ENCODE assay signal across 26 cellular contexts in genomic region chr16:82470506-82471196, GRCh38.
A peak's percentile ranks its signal among the peaks of the same experiment; 100 is the strongest.
DNase-seq lines count a peak whose midpoint lies in the region; ATAC-seq, FAIRE-seq and TF ChIP-seq lines count a peak whose summit lies in the region.
"Had no signal": no experiment of that assay in that cellular context is flagged by ENCODE, and none has a peak within 500 bp of the region (broad histone marks: within the 10 kb centered on the region; RNA-seq: fewer than 3 reads in every experiment).

No MANE protein-coding gene starts in this region.

- CTCF ChIA-PET in HepG2 (lab: Yijun Ruan, JAX; ENCODE audit: low intra/inter-chr PET ratio, low total read pairs): no interaction called here

- POLR2A ChIA-PET in HepG2 (lab: Yijun Ruan, JAX): no interaction called here

- H3K9me3 ChIP-seq in HepG2 (ENCODE audit: low read length): no peaks in the 10 kb centered on the region
- H3K9me3 ChIP-seq in transverse colon: no peaks in the 10 kb centered on the region
- H3K9me3 ChIP-seq in tibial nerve: peaks cover 0 to 7% (median 0%) of the 10 kb centered on the region in 4 donors
- H3K9me3 ChIP-seq: prostate gland, upper lobe of right lung had no signal

- DNase-seq in NCI-H1417 (lab: John Stamatoyannopoulos, UW) (peak in 2 of 3 experiments; percentile 36 to 55), NCI-H1417 treated with DMSO at 0.1 percent for 48 hours (lab: John Stamatoyannopoulos, UW) (no peak), astrocyte of the hippocampus (ENCODE audit: low read depth, low spot score) (peak; percentile 33), HepG2 (ENCODE audit: low spot score) (peak; percentile 27), transverse colon (peak; percentile 19), tibial nerve (ENCODE audit: low spot score in 2 of 2) (no peak), posterior cingulate gyrus (no peak), mesenteric fat pad (ENCODE audit: low spot score) (no peak)
- DNase-seq: activated B cell treated with CpG ODN at 0.5 μM for 24 hours; activated CD4-positive, alpha-beta memory T cell treated with anti-CD3 and anti-CD28 coated beads for 36 hours; activated gamma-delta T cell; AML-193; EL; MM.1S; NCI-H2227 treated with DMSO at 0.1 percent for 48 hours; spleen; stimulated activated CD4-positive, alpha-beta T cell treated with anti-CD3 and anti-CD28 coated beads, Interleukin-4, amount 100 ng/mL, for 4 hours; upper lobe of right lung had no signal

- FAIRE-seq in HepG2 (lab: Jason Lieb, UNC): peak; percentile 18
- FAIRE-seq: bronchial epithelial cell, endothelial cell of umbilical vein, K562, RCC 7860 had no signal

- H4K20me1 ChIP-seq in HepG2 (ENCODE audit: insufficient read depth, low read length): no peaks in the 10 kb centered on the region

- no peak overlapping the region for H3K9ac ChIP-seq in HepG2 (ENCODE audit: insufficient read depth, low read depth, low read length)

- peak; percentile 64 for ATAC-seq in HepG2
- ATAC-seq: K562; natural killer cell treated with Interleukin-12 subunit alpha and Interleukin-12 subunit beta and Interleukin-15 and Interleukin-18, amount 100 ng/mL, for 72 hours; upper lobe of right lung had no signal

- H3K36me3 ChIP-seq in HepG2 (replicated peaks in 1 of 2; ENCODE audit: control insufficient read depth in 1 of 2, insufficient read depth in 2 of 2, low read length in 2 of 2) (no peaks in the 10 kb centered on the region), transverse colon (no peaks in the 10 kb centered on the region), tibial nerve (no peaks in the 10 kb centered on the region)
- H3K36me3 ChIP-seq: prostate gland, spleen, upper lobe of right lung had no signal

- no peak for TF ChIP-seq RAD21 in HepG2 (CRISPR knock-in tag; IDR thresholded peaks at IDR 0.05)

- no peak for TF ChIP-seq EP300 in HepG2 (IDR thresholded peaks at IDR 0.05; ENCODE audit: low read depth in 2 of 2, low read length in 2 of 2)
- TF ChIP-seq EP300 in HepG2 (CRISPR knock-in tag; IDR thresholded peaks at IDR 0.05; ENCODE audit: borderline replicate concordance): no peak
- no peak for TF ChIP-seq EP300 in transverse colon (IDR thresholded peaks at IDR 0.05; ENCODE audit: low read depth)
- TF ChIP-seq EP300 in tibial nerve (IDR thresholded peaks at IDR 0.05): no peak

- H3K4me3 ChIP-seq in HepG2 (replicated peaks in 1 of 3; ENCODE audit: insufficient read depth in 1 of 3, low read depth in 2 of 3, low read length in 3 of 3) (no peak overlapping the region; a peak in 1 of 6 replicates), transverse colon (no peak overlapping the region), tibial nerve (no peak overlapping the region)
- H3K4me3 ChIP-seq: K562, prostate gland, SK-N-MC, spleen, upper lobe of right lung had no signal

- no peak overlapping the region for H3K4me2 ChIP-seq in HepG2 (ENCODE audit: low read depth, low read length)

- peaks cover 13% of the 10 kb centered on the region for H3K4me1 ChIP-seq in HepG2 (ENCODE audit: insufficient read depth, low read length)
- H3K4me1 ChIP-seq in transverse colon: no peaks in the 10 kb centered on the region
- no peaks in the 10 kb centered on the region for H3K4me1 ChIP-seq in tibial nerve
- H3K4me1 ChIP-seq: prostate gland, spleen, upper lobe of right lung had no signal

- in situ Hi-C loops in HepG2 (cut with HindIII; ENCODE audit: extremely low pct_ligation_motif_present, low pct_unique_long_range_greater_than_20kb) (loop anchor here (25.0 kb wide), 1 partner anchor 208 kb away; no protein-coding TSS in a partner anchor), transverse colon (cut with MboI; ENCODE audit: low pct_ligation_motif_present in 1 of 4, low pct_unique_long_range_greater_than_20kb in 1 of 4, low sequenced_read_pairs in 3 of 4) (no loop called here)

- H3K27me3 ChIP-seq in HepG2 (ENCODE audit: control insufficient read depth in 1 of 2, insufficient read depth in 2 of 2, low read length in 2 of 2) (no peaks in the 10 kb centered on the region; a peak in 2 of 5 replicates), transverse colon (no peaks in the 10 kb centered on the region), tibial nerve (no peaks in the 10 kb centered on the region)
- H3K27me3 ChIP-seq: upper lobe of right lung had no signal

- H2AFZ ChIP-seq in HepG2 (ENCODE audit: low read length): no peak overlapping the region

- no peaks in the 10 kb centered on the region for H3K79me2 ChIP-seq in HepG2 (ENCODE audit: insufficient read depth, low read length)

- no peak for TF ChIP-seq CTCF in HepG2 (CRISPR knock-in tag; IDR thresholded peaks at IDR 0.05)
- TF ChIP-seq CTCF in transverse colon (IDR thresholded peaks at IDR 0.05): no peak
- TF ChIP-seq CTCF in tibial nerve (IDR thresholded peaks at IDR 0.05): no peak

- WGBS in HepG2 (ENCODE audit: low lambda C conversion rate): 29% methylated on average over 11 of the region's 11 CpGs
- 37 to 51% methylated on average over 4 to 11 of the region's 11 CpGs for WGBS in transverse colon (ENCODE audit: low coverage in 1 of 2), 2 donors
- 35 to 54% methylated on average over 11 of the region's 11 CpGs for WGBS in tibial nerve, 2 donors

- H3K27ac ChIP-seq in HepG2 (ENCODE audit: extremely low read length, insufficient read depth, low read length) (no peak overlapping the region), transverse colon (no peak overlapping the region), tibial nerve (no peak overlapping the region)
- H3K27ac ChIP-seq: 22Rv1, prostate gland, SK-N-MC, spleen, upper lobe of right lung had no signal

- intact Hi-C loops in HepG2 (cut with micrococcal nuclease; ENCODE audit: unreplicated experiment) (no loop called here), transverse colon (cut with DNase I; ENCODE audit: low total_unique reads) (no loop called here), posterior cingulate gyrus (cut with DNase I) (no loop called here)

- TF ChIP-seq POLR2A in HepG2 (IDR thresholded peaks at IDR 0.05; ENCODE audit: insufficient read depth in 1 of 2, low read depth in 2 of 2, low read length in 2 of 2) (no peak), transverse colon (IDR thresholded peaks at IDR 0.05) (no peak), tibial nerve (IDR thresholded peaks at IDR 0.05) (no peak)

- no TSS peak for BruUV-seq in HepG2 (replicated peaks; lab: Mats Ljungman, UMichigan)

TF ChIP-seq in HepG2, 621 proteins besides CTCF, POLR2A, EP300 and RAD21 (continues in another document):
- TF ChIP-seq, protein P1, sequence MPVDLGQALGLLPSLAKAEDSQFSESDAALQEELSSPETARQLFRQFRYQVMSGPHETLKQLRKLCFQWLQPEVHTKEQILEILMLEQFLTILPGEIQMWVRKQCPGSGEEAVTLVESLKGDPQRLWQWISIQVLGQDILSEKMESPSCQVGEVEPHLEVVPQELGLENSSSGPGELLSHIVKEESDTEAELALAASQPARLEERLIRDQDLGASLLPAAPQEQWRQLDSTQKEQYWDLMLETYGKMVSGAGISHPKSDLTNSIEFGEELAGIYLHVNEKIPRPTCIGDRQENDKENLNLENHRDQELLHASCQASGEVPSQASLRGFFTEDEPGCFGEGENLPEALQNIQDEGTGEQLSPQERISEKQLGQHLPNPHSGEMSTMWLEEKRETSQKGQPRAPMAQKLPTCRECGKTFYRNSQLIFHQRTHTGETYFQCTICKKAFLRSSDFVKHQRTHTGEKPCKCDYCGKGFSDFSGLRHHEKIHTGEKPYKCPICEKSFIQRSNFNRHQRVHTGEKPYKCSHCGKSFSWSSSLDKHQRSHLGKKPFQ (CRISPR knock-in tag; IDR thresholded peaks at IDR 0.05; ENCODE audit: insufficient replicate concordance): no peak
- peak; percentile 89 for TF ChIP-seq BHLHE40 (IDR thresholded peaks at IDR 0.05; ENCODE audit: low read length)
- TF ChIP-seq ZNF780A (CRISPR knock-in tag; IDR thresholded peaks at IDR 0.05): no peak
- no peak for TF ChIP-seq ZNF614 (CRISPR knock-in tag; IDR thresholded peaks at IDR 0.05; ENCODE audit: borderline replicate concordance)
- TF ChIP-seq ZMYM3 (CRISPR knock-in tag; IDR thresholded peaks at IDR 0.05): 0 out of 2 replicates have a peak, but pooled peaks have one; percentile 12
- peak; percentile 69; the same call in 1 of the 2 replicates for TF ChIP-seq SALL1 (CRISPR knock-in tag; IDR thresholded peaks at IDR 0.05)
- TF ChIP-seq ZKSCAN5 (CRISPR knock-in tag; IDR thresholded peaks at IDR 0.05): no peak
- TF ChIP-seq ZNF670 (CRISPR knock-in tag; IDR thresholded peaks at IDR 0.05; ENCODE audit: borderline replicate concordance): no peak
- 0 out of 2 replicates have a peak, but pooled peaks have one; percentile 34 for TF ChIP-seq ZNF441 (CRISPR knock-in tag; IDR thresholded peaks at IDR 0.05; ENCODE audit: borderline replicate concordance)
- TF ChIP-seq, protein P2, sequence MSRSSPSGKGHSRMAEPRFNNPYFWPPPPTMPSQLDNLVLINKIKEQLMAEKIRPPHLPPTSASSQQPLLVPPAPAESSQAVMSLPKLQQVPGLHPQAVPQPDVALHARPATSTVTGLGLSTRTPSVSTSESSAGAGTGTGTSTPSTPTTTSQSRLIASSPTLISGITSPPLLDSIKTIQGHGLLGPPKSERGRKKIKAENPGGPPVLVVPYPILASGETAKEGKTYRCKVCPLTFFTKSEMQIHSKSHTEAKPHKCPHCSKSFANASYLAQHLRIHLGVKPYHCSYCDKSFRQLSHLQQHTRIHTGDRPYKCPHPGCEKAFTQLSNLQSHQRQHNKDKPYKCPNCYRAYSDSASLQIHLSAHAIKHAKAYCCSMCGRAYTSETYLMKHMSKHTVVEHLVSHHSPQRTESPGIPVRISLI (CRISPR knock-in tag; IDR thresholded peaks at IDR 0.05; ENCODE audit: borderline replicate concordance): no peak
- TF ChIP-seq, protein P3, sequence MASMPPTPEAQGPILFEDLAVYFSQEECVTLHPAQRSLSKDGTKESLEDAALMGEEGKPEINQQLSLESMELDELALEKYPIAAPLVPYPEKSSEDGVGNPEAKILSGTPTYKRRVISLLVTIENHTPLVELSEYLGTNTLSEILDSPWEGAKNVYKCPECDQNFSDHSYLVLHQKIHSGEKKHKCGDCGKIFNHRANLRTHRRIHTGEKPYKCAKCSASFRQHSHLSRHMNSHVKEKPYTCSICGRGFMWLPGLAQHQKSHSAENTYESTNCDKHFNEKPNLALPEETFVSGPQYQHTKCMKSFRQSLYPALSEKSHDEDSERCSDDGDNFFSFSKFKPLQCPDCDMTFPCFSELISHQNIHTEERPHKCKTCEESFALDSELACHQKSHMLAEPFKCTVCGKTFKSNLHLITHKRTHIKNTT (CRISPR knock-in tag; IDR thresholded peaks at IDR 0.05): no peak
- TF ChIP-seq ZBTB38 (CRISPR knock-in tag; IDR thresholded peaks at IDR 0.05): no peak

Comparison
In these comparisons a context has a peak if more than half of its experiments do, and no peak if none do; other contexts are left out.
1. DNase-seq: peak in NCI-H1417 (2 of 3), astrocyte of the hippocampus (single experiment), HepG2 (single experiment) and transverse colon (single experiment); none in NCI-H1417 treated with DMSO at 0.1 percent for 48 hours (single experiment), tibial nerve (0 of 2), posterior cingulate gyrus (0 of 10) and mesenteric fat pad (single experiment).